1 cellular context compared by ENCODE assay signal in genomic region chr19:3149526-3150505, GRCh38.
TF ChIP-seq lines count a peak whose summit lies in the region.

No MANE protein-coding gene starts in this region.

TF ChIP-seq in GM23338, 12 proteins besides CTCF, POLR2A, EP300 and RAD21:
- no peak for TF ChIP-seq ZNF462 (CRISPR knock-in tag; IDR thresholded peaks at IDR 0.05)
- TF ChIP-seq NANOG (IDR thresholded peaks at IDR 0.05; ENCODE audit: borderline replicate concordance), result no peak
- no peak for TF ChIP-seq REST (IDR thresholded peaks at IDR 0.05; ENCODE audit: unreplicated experiment)
- no peak for TF ChIP-seq EZH2phosphoT487 (IDR thresholded peaks at IDR 0.05; ENCODE audit: unreplicated experiment)
- no peak for TF ChIP-seq ZNF114 (CRISPR knock-in tag; IDR thresholded peaks at IDR 0.05)
- no peak for TF ChIP-seq POLR2AphosphoS5 (IDR thresholded peaks at IDR 0.05; ENCODE audit: low read depth)
- TF ChIP-seq STAT1 (IDR thresholded peaks at IDR 0.05; ENCODE audit: unreplicated experiment), result no peak
- no peak for TF ChIP-seq CREB1 (CRISPR knock-in tag; IDR thresholded peaks at IDR 0.05; ENCODE audit: low read depth)
